In genomic region chr18:48993586-48993985, GRCh38 we compare ENCODE assay signal across 12 cellular contexts. TPM values are rescaled to one million over a fixed set of nuclear protein-coding genes. Genes with fewer than 3 reads are reported as not detected.
DNase-seq lines count a peak whose midpoint lies in the region; ATAC-seq and TF ChIP-seq lines count a peak whose summit lies in the region.
"Had no signal": no experiment of that assay in that cellular context is flagged by ENCODE, and none has a peak within 500 bp of the region (broad histone marks: within the 10 kb centered on the region; RNA-seq: fewer than 3 reads in every experiment).

No MANE protein-coding gene starts in this region.

- no peaks in the 10 kb centered on the region for H4K20me1 ChIP-seq in osteoblast (ENCODE audit: insufficient read depth, low read length)

- H3K36me3 ChIP-seq in esophagus muscularis mucosa, result no peaks in the 10 kb centered on the region
- H3K36me3 ChIP-seq in osteoblast (ENCODE audit: insufficient read depth, low read length), result no peaks in the 10 kb centered on the region
- H3K36me3 ChIP-seq in testis (ENCODE audit: low read depth, missing control alignments), result no peaks in the 10 kb centered on the region

- H2AFZ ChIP-seq in osteoblast (ENCODE audit: low read length), result peak overlapping the region; percentile 52

- TF ChIP-seq CTCF in 22Rv1 (IDR thresholded peaks at IDR 0.05) (no peak), esophagus muscularis mucosa (IDR thresholded peaks at IDR 0.05) (no peak), osteoblast (IDR thresholded peaks at IDR 0.05; ENCODE audit: extremely low read depth, low read depth, low read length) (no peak), testis (IDR thresholded peaks at IDR 0.05) (no peak)

- H3K4me1 ChIP-seq in esophagus muscularis mucosa (peaks cover 51 to 83% (median 67%) of the 10 kb centered on the region in 4 donors), osteoblast (ENCODE audit: insufficient read depth, low read length) (peaks cover 58% of the 10 kb centered on the region), testis (peaks cover 9% of the 10 kb centered on the region)

- ATAC-seq in GM21576 (IDR thresholded peaks at IDR 0.05; ENCODE audit: unreplicated experiment) (no peak), GM19035 (IDR thresholded peaks at IDR 0.05; ENCODE audit: unreplicated experiment) (no peak), HG03354 (IDR thresholded peaks at IDR 0.05; ENCODE audit: poor library complexity, severe bottlenecking, unreplicated experiment) (no peak)
- ATAC-seq: activated CD8-positive, alpha-beta T cell treated with anti-CD3 and anti-CD28 coated beads for 36 hours had no signal

- H3K4me2 ChIP-seq in osteoblast (ENCODE audit: insufficient read depth, low read length), result peak overlapping the region; percentile 66

- no peaks in the 10 kb centered on the region for H3K27me3 ChIP-seq in esophagus muscularis mucosa
- no peaks in the 10 kb centered on the region for H3K27me3 ChIP-seq in osteoblast (ENCODE audit: insufficient read depth, low read length)
- H3K27me3 ChIP-seq in testis, result no peaks in the 10 kb centered on the region

- no peaks in the 10 kb centered on the region for H3K9me3 ChIP-seq in esophagus muscularis mucosa
- no peaks in the 10 kb centered on the region for H3K9me3 ChIP-seq in osteoblast (ENCODE audit: low read depth, low read length)
- H3K9me3 ChIP-seq in testis, result no peaks in the 10 kb centered on the region

- TF ChIP-seq POLR2A in esophagus muscularis mucosa (IDR thresholded peaks at IDR 0.05; ENCODE audit: low read depth) (no peak), testis (IDR thresholded peaks at IDR 0.05) (no peak)

- DNase-seq in HT1080 (ENCODE audit: low read depth) (peak; percentile 21), esophagus muscularis mucosa (ENCODE audit: extremely low spot score) (no peak), osteoblast (ENCODE audit: insufficient read length, low spot score, missing footprints) (peak; percentile 95), testis (no peak)
- DNase-seq: activated CD8-positive, alpha-beta T cell treated with anti-CD3 and anti-CD28 coated beads for 36 hours; effector CD8-positive, alpha-beta T cell; Kasumi-1; nucleus accumbens had no signal

- WGBS in esophagus muscularis mucosa, result 65% methylated on average over 9 of the region's 10 CpGs
- WGBS in testis, 2 donors, result 84 to 86% methylated on average over 10 of the region's 10 CpGs

- TF ChIP-seq EP300 in esophagus muscularis mucosa (IDR thresholded peaks at IDR 0.05), result no peak

- intact Hi-C loops in esophagus muscularis mucosa (cut with DNase I) (no loop called here), testis (cut with DNase I; ENCODE audit: low total_unique reads) (no loop called here)

- H3K4me3 ChIP-seq in esophagus muscularis mucosa (peak overlapping the region in 2 of 4 donors; percentile 2 to 18), osteoblast (ENCODE audit: insufficient read depth, low read length) (peak overlapping the region; percentile 25), testis (no peak overlapping the region)

- 0 out of 2 replicates have a peak overlapping the region, but pooled peaks have one; percentile 15 for H3K27ac ChIP-seq in 22Rv1
- peak overlapping the region; percentile 60 to 75 (median 66) for H3K27ac ChIP-seq in esophagus muscularis mucosa (replicated peaks in 1 of 4)
- H3K27ac ChIP-seq in osteoblast (ENCODE audit: low read depth, low read length), result peak overlapping the region; percentile 99
- no peak overlapping the region for H3K27ac ChIP-seq in testis

- peaks cover 12% of the 10 kb centered on the region for H3K79me2 ChIP-seq in osteoblast (ENCODE audit: insufficient read depth, low read length)

RNA-seq across cellular contexts. Expression of gene SMAD7, which starts 42.8 kb away (rescaled TPM):
- 17.8 and 19.6 TPM in 2 replicates for total RNA-seq in HT1080 (2014; rRNA removed; shearing (Covaris generic))
- 12.1 and 14.0 TPM in 2 replicates for polyA plus RNA-seq in HT1080 (2015; cell fraction: cytosol; rRNA removed)
- 21.4 and 26.5 TPM in 2 replicates for polyA plus RNA-seq in HT1080 (2015; cell fraction: nucleus; rRNA removed)
- total RNA-seq in esophagus muscularis mucosa (10 to 100 TPM; 22.5 to 54.9 (median 40.0) TPM), osteoblast (76.0 and 81.6 TPM in 2 replicates), testis (10 to 100 TPM in 1 of 2 donors, 1 to 10 TPM in 1; 9.8 to 14.6 TPM)
- polyA plus RNA-seq in testis (ENCODE audit: insufficient read depth, low read depth, low replicate concordance), result 7.5 TPM

Comparison
In these comparisons a context has a peak if more than half of its experiments do, and no peak if none do; other contexts are left out.
1. H3K27ac ChIP-seq: peak in 22Rv1 (single experiment), esophagus muscularis mucosa (4 of 4) and osteoblast (single experiment); none in testis (0 of 2).
2. DNase-seq: peak in HT1080 (single experiment) and osteoblast (single experiment); none in esophagus muscularis mucosa (single experiment) and testis (single experiment).